1 cellular context compared by ENCODE assay signal in the genomic region with DNA sequence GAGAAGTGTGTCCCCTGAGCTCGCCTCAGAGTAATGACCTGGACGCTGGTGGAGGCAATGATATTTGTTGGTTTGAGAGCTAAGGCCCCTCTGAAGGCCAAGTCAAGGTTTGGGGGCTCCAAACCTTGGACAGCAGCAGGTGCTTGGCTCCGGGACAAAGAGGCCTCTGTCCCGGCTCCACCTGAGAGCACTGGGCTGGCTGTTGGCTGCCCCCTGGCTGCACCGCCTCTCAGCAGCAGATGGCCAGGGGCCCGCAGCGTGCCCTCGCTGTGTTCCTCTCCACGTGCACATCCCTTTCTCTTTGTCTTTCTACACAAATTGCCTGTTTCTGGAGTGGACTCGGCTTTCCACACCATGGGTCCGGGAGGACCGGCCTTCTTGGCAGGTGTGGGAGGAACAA.
TF ChIP-seq lines count a peak whose summit lies in the region.

No MANE protein-coding gene starts in this region.

TF ChIP-seq in GM23338, 12 proteins besides CTCF, POLR2A, EP300 and RAD21 (continued from another document):
- TF ChIP-seq ZNF462 (CRISPR knock-in tag; IDR thresholded peaks at IDR 0.05) (peak; percentile 38; the same call in 1 of the 2 replicates), EZH2phosphoT487 (IDR thresholded peaks at IDR 0.05; ENCODE audit: unreplicated experiment) (no peak), EZH2 (IDR thresholded peaks at IDR 0.05; ENCODE audit: low read depth, unreplicated experiment) (no peak)
